In the genomic region with DNA sequence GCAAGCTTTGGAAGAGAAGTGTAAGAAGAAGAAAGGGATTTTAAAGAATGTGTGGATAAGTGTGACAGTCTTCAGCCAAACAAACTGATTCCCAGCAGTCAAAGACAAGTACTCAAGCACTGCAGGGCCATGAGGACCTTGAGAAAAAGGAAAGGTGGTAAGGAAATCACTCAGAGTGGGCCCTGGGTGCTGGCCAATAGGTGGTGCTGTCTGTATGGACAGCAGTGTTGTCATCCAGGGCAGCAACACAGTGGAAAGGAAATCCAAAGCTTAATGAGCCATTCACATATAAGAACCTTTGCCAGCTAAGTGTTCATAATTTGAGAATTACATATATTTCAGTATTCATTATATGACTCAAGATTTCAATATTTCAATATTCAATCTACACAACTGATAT, we compare ENCODE assay signal across 9 cellular contexts. TPM values are rescaled to one million over a fixed set of nuclear protein-coding genes. Genes with fewer than 3 reads are reported as not detected.
A peak's percentile ranks its signal among the peaks of the same experiment; 100 is the strongest.
DNase-seq lines count a peak whose midpoint lies in the region; ATAC-seq, FAIRE-seq and TF ChIP-seq lines count a peak whose summit lies in the region.
"Not testable (repeated sequence)": the region's sequence is repeated elsewhere in the genome, so short reads cannot be mapped to it uniquely, and the experiment has no call there.
"Had no signal": no experiment of that assay in that cellular context is flagged by ENCODE, and none has a peak within 500 bp of the region (broad histone marks: within the 10 kb centered on the region; RNA-seq: fewer than 3 reads in every experiment).

No MANE protein-coding gene starts in this region.

- not testable (repeated sequence) for H4K20me1 ChIP-seq in IMR-90 (ENCODE audit: insufficient read depth, low read length)

- not testable (repeated sequence) for H3K9ac ChIP-seq in IMR-90 (ENCODE audit: low read depth, low read length)

- not testable (repeated sequence) for H3K27me3 Mint-ChIP-seq in activated CD8-positive, alpha-beta T cell treated with anti-CD3 and anti-CD28 coated beads for 36 hours; activated naive CD8-positive, alpha-beta T cell treated with anti-CD3 and anti-CD28 coated beads, Interleukin-2, amount 50 U/mL, for 24 hours

- H2BK15ac ChIP-seq in IMR-90 (ENCODE audit: low read depth, low read length) = not testable (repeated sequence)

- POLR2A ChIA-PET in A549 (lab: Yijun Ruan, JAX); IMR-90 (lab: Charles Lee; ENCODE audit: unreplicated experiment); activated CD8-positive, alpha-beta T cell treated with anti-CD3 and anti-CD28 coated beads for 36 hours (lab: Charles Lee): not testable (repeated sequence)

- H2AFZ ChIP-seq in IMR-90 (replicated peaks; ENCODE audit: low read length, poor library complexity) = not testable (repeated sequence)

- H3K27ac Mint-ChIP-seq in activated CD8-positive, alpha-beta T cell treated with anti-CD3 and anti-CD28 coated beads for 36 hours; activated naive CD8-positive, alpha-beta T cell treated with anti-CD3 and anti-CD28 coated beads, Interleukin-2, amount 50 U/mL, for 24 hours: not testable (repeated sequence)

- not testable (repeated sequence) for H3K4me1 Mint-ChIP-seq in activated CD8-positive, alpha-beta T cell treated with anti-CD3 and anti-CD28 coated beads for 36 hours (ENCODE audit: low read depth); activated naive CD8-positive, alpha-beta T cell treated with anti-CD3 and anti-CD28 coated beads, Interleukin-2, amount 50 U/mL, for 24 hours

- not testable (repeated sequence) for TF ChIP-seq EP300 in A549 (IDR thresholded peaks at IDR 0.05)

- not testable (repeated sequence) for H3K9me3 Mint-ChIP-seq in activated CD8-positive, alpha-beta T cell treated with anti-CD3 and anti-CD28 coated beads for 36 hours; activated naive CD8-positive, alpha-beta T cell treated with anti-CD3 and anti-CD28 coated beads, Interleukin-2, amount 50 U/mL, for 24 hours

- H3K4me1 ChIP-seq in A549; IMR-90 (ENCODE audit: control insufficient read depth, insufficient read depth, low read length); mucosa of descending colon (ENCODE audit: low read depth): not testable (repeated sequence)

- not testable (repeated sequence) for H3K27ac ChIP-seq in A549; IMR-90 (ENCODE audit: insufficient read depth, low read length)

- not testable (repeated sequence) for H3K14ac ChIP-seq in IMR-90 (replicated peaks; ENCODE audit: low read depth, low read length)

- H3K56ac ChIP-seq in IMR-90 (ENCODE audit: extremely low read depth, insufficient read depth, low read length) = not testable (repeated sequence)

- not testable (repeated sequence) for TF ChIP-seq CTCF in A549 (IDR thresholded peaks at IDR 0.05); IMR-90 (conservative IDR thresholded peaks at IDR 0.05; ENCODE audit: low read depth, low read length); activated CD8-positive, alpha-beta T cell treated with anti-CD3 and anti-CD28 coated beads for 36 hours (IDR thresholded peaks at IDR 0.05); mucosa of descending colon (IDR thresholded peaks at IDR 0.05)

- not testable (repeated sequence) for H3K18ac ChIP-seq in IMR-90 (ENCODE audit: low read depth, low read length)

- not testable (repeated sequence) for H4K91ac ChIP-seq in IMR-90 (ENCODE audit: insufficient read depth, low read depth, low read length)

- not testable (repeated sequence) for H3K4me3 Mint-ChIP-seq in activated CD8-positive, alpha-beta T cell treated with anti-CD3 and anti-CD28 coated beads for 36 hours; activated naive CD8-positive, alpha-beta T cell treated with anti-CD3 and anti-CD28 coated beads, Interleukin-2, amount 50 U/mL, for 24 hours

- ATAC-seq in A549 = peak; percentile 89 to 90
- peak; percentile 70 for ATAC-seq in IMR-90 (ENCODE audit: low read depth)
- peak; percentile 37 for ATAC-seq in activated CD8-positive, alpha-beta T cell treated with anti-CD3 and anti-CD28 coated beads for 36 hours
- peak; percentile 54 for ATAC-seq in activated naive CD8-positive, alpha-beta T cell treated with anti-CD3 and anti-CD28 coated beads, Interleukin-2, amount 50 U/mL, for 24 hours
- peak; percentile 47 for ATAC-seq in esophagus mucosa
- peak; percentile 66 for ATAC-seq in left lobe of liver
- ATAC-seq in mucosa of descending colon = peak; percentile 82

- not testable (repeated sequence) for TF ChIP-seq POLR2A in A549 (IDR thresholded peaks at IDR 0.05; ENCODE audit: low read length); IMR-90 (IDR thresholded peaks at IDR 0.05; ENCODE audit: low read depth, low read length)

- H2AK5ac ChIP-seq in IMR-90 (ENCODE audit: low read depth, low read length) = not testable (repeated sequence)

- BruUV-seq in IMR-90 (replicated peaks; lab: Mats Ljungman, UMichigan) = not testable (repeated sequence)

- H4K5ac ChIP-seq in IMR-90 (ENCODE audit: low read depth, low read length) = not testable (repeated sequence)

- CTCF ChIA-PET in A549 (lab: Yijun Ruan, JAX); IMR-90 (lab: Yijun Ruan, JAX); activated CD8-positive, alpha-beta T cell treated with anti-CD3 and anti-CD28 coated beads for 36 hours (lab: Charles Lee): not testable (repeated sequence)

- not testable (repeated sequence) for TF ChIP-seq RAD21 in A549 (conservative IDR thresholded peaks at IDR 0.05 in 1 of 2, IDR thresholded peaks at IDR 0.05 in 1 of 2); IMR-90 (IDR thresholded peaks at IDR 0.05; ENCODE audit: low read length)

- not testable (repeated sequence) for H2BK5ac ChIP-seq in IMR-90 (ENCODE audit: low read depth, low read length, poor library complexity, severe bottlenecking)

- H3K4me3 ChIP-seq in A549; IMR-90 (ENCODE audit: insufficient read depth, low read depth, low read length); mucosa of descending colon: not testable (repeated sequence)

- not testable (repeated sequence) for FAIRE-seq in A549 (lab: Jason Lieb, UNC)
- FAIRE-seq in RCC 7860 (lab: Jason Lieb, UNC) = peak; percentile 34

- intact Hi-C loops in IMR-90 (cut with micrococcal nuclease); activated CD8-positive, alpha-beta T cell treated with anti-CD3 and anti-CD28 coated beads for 36 hours (cut with micrococcal nuclease); mucosa of descending colon (cut with DNase I, micrococcal nuclease): not testable (repeated sequence)

- not testable (repeated sequence) for H3K27me3 ChIP-seq in IMR-90 (ENCODE audit: control insufficient read depth, insufficient read depth, low read length)

- H2BK120ac ChIP-seq in IMR-90 (ENCODE audit: low read depth, low read length) = not testable (repeated sequence)

- not testable (repeated sequence) for H3K23ac ChIP-seq in IMR-90 (ENCODE audit: low read depth, low read length)

- dilution Hi-C loops in IMR-90 (cut with HindIII; ENCODE audit: low sequenced_read_pairs, unreplicated experiment) = not testable (repeated sequence)

- not testable (repeated sequence) for H3K4me2 ChIP-seq in A549; IMR-90 (ENCODE audit: low read depth, low read length)

- not testable (repeated sequence) for H2AK9ac ChIP-seq in IMR-90 (replicated peaks; ENCODE audit: low read depth, low read length, poor library complexity)

- not testable (repeated sequence) for H4K8ac ChIP-seq in IMR-90 (ENCODE audit: low read depth in 2 of 2, low read length in 2 of 2)

- not testable (repeated sequence) for H3K36me3 Mint-ChIP-seq in activated CD8-positive, alpha-beta T cell treated with anti-CD3 and anti-CD28 coated beads for 36 hours (ENCODE audit: low read depth); activated naive CD8-positive, alpha-beta T cell treated with anti-CD3 and anti-CD28 coated beads, Interleukin-2, amount 50 U/mL, for 24 hours (ENCODE audit: low read depth)

- H3K36me3 ChIP-seq in IMR-90 (ENCODE audit: control insufficient read depth, insufficient read depth, low read length); mucosa of descending colon (ENCODE audit: low read depth): not testable (repeated sequence)

- not testable (repeated sequence) for H2BK20ac ChIP-seq in IMR-90 (ENCODE audit: low read depth, low read length)

- not testable (repeated sequence) for H3K9me3 ChIP-seq in A549; IMR-90 (ENCODE audit: control insufficient read depth, insufficient read depth, low read length); mucosa of descending colon

- not testable (repeated sequence) for H3K9me1 ChIP-seq in IMR-90 (ENCODE audit: insufficient read depth, low read length)

- not testable (repeated sequence) for H3K4ac ChIP-seq in IMR-90 (ENCODE audit: low read depth, low read length)

- DNase-seq in A549 (ENCODE audit: low read depth in 1 of 2, low spot score in 1 of 2); IMR-90; RCC 7860 (ENCODE audit: low spot score); activated CD8-positive, alpha-beta T cell treated with anti-CD3 and anti-CD28 coated beads for 36 hours; activated naive CD8-positive, alpha-beta T cell treated with anti-CD3 and anti-CD28 coated beads, Interleukin-2, amount 50 U/mL, for 24 hours; left lobe of liver (ENCODE audit: low spot score); mucosa of descending colon: not testable (repeated sequence)

- not testable (repeated sequence) for H3K79me1 ChIP-seq in IMR-90 (ENCODE audit: low read depth in 1 of 2, low read length in 2 of 2)

- in situ Hi-C loops in IMR-90 (cut with MboI; ENCODE audit: low sequenced_read_pairs) = not testable (repeated sequence)

RNA-seq across cellular contexts. Expression of gene NUTM2A, which starts 55.5 kb away (rescaled TPM):
- polyA plus RNA-seq in A549 (2011; rRNA removed) (0.05 TPM in 1 of 2 replicates, not detected in the other), A549 (2017; fragmentation: RNase III; extraction: RNeasy Plus Mini Kit Qiagen cat#74134 plus additional on column Dnase treatment) (0.09 to 0.15 TPM (median 0.09 TPM) in 3 replicates), IMR-90 (2012; rRNA removed) (0.10 and 0.36 TPM in 2 replicates)
- 0.04 and 0.08 TPM in 2 replicates for polyA plus RNA-seq in A549 (2012; cell fraction: cytosol; rRNA removed)
- polyA plus RNA-seq in A549 (2012; cell fraction: nucleus; rRNA removed) = 0.09 and 0.16 TPM in 2 replicates
- not detected in 2 replicates for polyA minus RNA-seq in A549 (2011; rRNA and poly(A)+ RNA removed)
- total RNA-seq in IMR-90 (2012; rRNA removed) (under 0.01 and 0.18 TPM in 2 replicates), esophagus mucosa (0.40 TPM), left lobe of liver (1.1 TPM), mucosa of descending colon (1 to 10 TPM; 1.3 to 2.4 (median 2.3) TPM)
- 0.17 and 0.40 TPM in 2 replicates for polyA plus RNA-seq in IMR-90 (2012; cell fraction: cytosol; rRNA removed)
- 0.34 and 0.77 TPM in 2 replicates for polyA plus RNA-seq in IMR-90 (2012; cell fraction: nucleus; rRNA removed; ENCODE audit: low replicate concordance)
- total RNA-seq in activated CD8-positive, alpha-beta T cell treated with anti-CD3 and anti-CD28 coated beads for 36 hours = under 1 TPM; 0.22 to 0.54 TPM
- polyA plus RNA-seq: CD8-positive, alpha-beta memory T cell had no signal

Comparison
In these comparisons a context has a peak if more than half of its experiments do, and no peak if none do; other contexts are left out.
1. ATAC-seq: peak in every context shown above with its lines; median percentile 90 in A549; 82 in mucosa of descending colon; 70 in IMR-90; 66 in left lobe of liver; 54 in activated naive CD8-positive, alpha-beta T cell treated with anti-CD3 and anti-CD28 coated beads, Interleukin-2, amount 50 U/mL, for 24 hours; 47 in esophagus mucosa; 37 in activated CD8-positive, alpha-beta T cell treated with anti-CD3 and anti-CD28 coated beads for 36 hours.